Comparison of ENCODE assay signal across 1 cellular context in the genomic region with DNA sequence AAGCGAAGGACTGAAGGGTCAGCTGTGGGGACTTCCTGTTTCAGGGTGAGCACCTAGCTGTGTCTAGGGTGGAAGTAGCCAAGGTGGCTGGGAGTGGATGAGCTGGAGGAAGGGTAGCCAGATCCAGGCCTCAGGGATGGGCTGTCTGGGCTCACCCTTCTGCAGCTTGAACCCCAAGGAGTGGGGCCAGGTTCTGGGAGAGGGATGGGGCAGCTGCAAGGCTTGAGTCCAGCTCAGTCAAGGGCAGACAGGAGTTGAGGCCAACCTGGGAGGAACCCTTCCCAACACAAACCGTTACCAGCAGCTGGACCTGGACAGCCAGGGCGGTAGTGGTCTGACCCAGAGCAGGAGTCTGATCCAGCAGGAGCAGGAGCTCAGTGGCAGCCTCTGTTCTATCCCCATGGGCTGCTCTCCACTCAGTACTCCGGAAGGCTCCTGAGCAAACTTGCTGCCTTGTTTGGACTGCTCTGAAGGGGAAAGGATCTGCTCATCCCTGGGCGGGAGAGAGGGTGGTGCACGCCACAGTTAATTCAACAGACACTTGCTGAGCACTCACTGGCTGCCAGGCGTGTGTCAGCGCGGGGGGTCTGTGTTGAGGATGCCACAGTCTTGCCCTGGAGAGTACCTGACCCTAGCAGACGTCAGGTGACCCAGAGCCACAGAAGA.
TF ChIP-seq lines count a peak whose summit lies in the region.

No MANE protein-coding gene starts in this region.

TF ChIP-seq in H1, 55 proteins besides CTCF, POLR2A, EP300 and RAD21:
- no peak for TF ChIP-seq JUN (IDR thresholded peaks at IDR 0.05; ENCODE audit: low read depth, low read length)
- TF ChIP-seq NRF1 (IDR thresholded peaks at IDR 0.05; ENCODE audit: low read depth, low read length) = no peak
- TF ChIP-seq RBBP5 (IDR thresholded peaks at IDR 0.05; ENCODE audit: borderline replicate concordance, low read depth, low read length) = no peak
- no peak for TF ChIP-seq ZNF274 (IDR thresholded peaks at IDR 0.05; ENCODE audit: borderline replicate concordance, extremely low read depth, low read length)
- no peak for TF ChIP-seq CTBP2 (IDR thresholded peaks at IDR 0.05; ENCODE audit: borderline replicate concordance, insufficient read depth, insufficient read length, low read length)
- TF ChIP-seq, protein P1, sequence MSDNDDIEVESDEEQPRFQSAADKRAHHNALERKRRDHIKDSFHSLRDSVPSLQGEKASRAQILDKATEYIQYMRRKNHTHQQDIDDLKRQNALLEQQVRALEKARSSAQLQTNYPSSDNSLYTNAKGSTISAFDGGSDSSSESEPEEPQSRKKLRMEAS (IDR thresholded peaks at IDR 0.05) = no peak
- no peak for TF ChIP-seq YY1 (IDR thresholded peaks at IDR 0.05; ENCODE audit: low read depth, low read length)
- TF ChIP-seq PHF8 (conservative IDR thresholded peaks at IDR 0.05; ENCODE audit: low read depth, low read length) = no peak
- no peak for TF ChIP-seq GABPA (IDR thresholded peaks at IDR 0.05; ENCODE audit: borderline replicate concordance, insufficient read depth, low read length)
